7 cellular contexts compared by ENCODE assay signal in the genomic region with DNA sequence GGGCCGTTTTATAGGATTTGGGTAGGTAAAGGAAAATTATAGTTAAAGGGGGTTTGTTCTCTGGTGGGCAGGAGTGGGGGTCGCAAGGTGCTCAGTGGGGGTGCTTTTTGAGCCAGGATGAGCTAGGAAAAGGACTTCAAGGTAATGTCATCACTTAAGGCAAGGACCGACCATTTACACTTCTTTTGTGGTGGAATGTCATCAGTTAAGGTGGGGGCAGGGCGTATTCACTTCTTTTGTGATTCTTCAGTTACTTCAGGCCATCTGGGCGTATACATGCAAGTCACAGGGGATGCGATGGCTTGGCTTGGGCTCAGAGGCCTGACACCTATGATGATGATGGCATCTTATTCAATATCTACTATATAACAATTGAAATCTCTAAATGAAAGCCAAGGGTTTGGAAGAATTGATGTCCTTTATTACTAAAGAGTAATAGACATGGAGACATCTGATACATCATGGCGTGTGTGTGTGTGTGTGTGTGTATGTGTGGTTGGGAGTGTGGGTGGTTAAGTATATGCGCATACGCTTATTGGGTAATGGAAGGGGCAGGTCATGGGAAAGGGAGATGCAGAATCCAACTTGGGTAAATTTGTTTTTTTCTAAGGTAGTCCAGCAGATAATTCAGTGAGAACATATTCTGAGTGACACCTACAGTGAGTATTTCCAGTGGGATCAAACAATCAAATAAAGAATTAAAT.
DNase-seq lines count a peak whose midpoint lies in the region; TF ChIP-seq lines count a peak whose summit lies in the region.
"Not testable (repeated sequence)": the region's sequence is repeated elsewhere in the genome, so short reads cannot be mapped to it uniquely, and the experiment has no call there.

No MANE protein-coding gene starts in this region.

- not testable (repeated sequence) for H3K9me3 ChIP-seq in H9 (ENCODE audit: control insufficient read depth, low read depth, low read length); HUES64 (ENCODE audit: insufficient read depth, low read depth, low read length); PC-9 (ENCODE audit: insufficient read depth, low read depth)

- not testable (repeated sequence) for H4K5ac ChIP-seq in H9 (ENCODE audit: insufficient read length, low read depth, low read length)

- H3K9ac ChIP-seq in H9 (ENCODE audit: extremely low read depth, insufficient read length, low read length); HUES64 (ENCODE audit: low read depth, low read length): not testable (repeated sequence)

- H3K36me3 Mint-ChIP-seq in H9 (ENCODE audit: insufficient read depth in 1 of 3, low read depth in 3 of 3); dendritic cell treated with granulocyte-macrophage colony-stimulating factor and Interleukin-4, amounts not matched to agents 40 ng/mL and 50 ng/mL, for 4 days (ENCODE audit: low read depth): not testable (repeated sequence)

- H3K27ac Mint-ChIP-seq in H9: peak overlapping the region in 2 of 3 experiments; percentile 21 to 92; a peak in 4 of 7 replicates
- H3K27ac Mint-ChIP-seq in dendritic cell treated with granulocyte-macrophage colony-stimulating factor and Interleukin-4, amounts not matched to agents 40 ng/mL and 50 ng/mL, for 4 days: peak overlapping the region; percentile 10

- TF ChIP-seq CTCF in H9 (conservative IDR thresholded peaks at IDR 0.05); PC-9 (conservative IDR thresholded peaks at IDR 0.05): not testable (repeated sequence)

- not testable (repeated sequence) for H3K14ac ChIP-seq in H9 (ENCODE audit: insufficient read depth, low read length)

- not testable (repeated sequence) for H2AK5ac ChIP-seq in H9 (ENCODE audit: insufficient read length, low read length)

- not testable (repeated sequence) for H4K8ac ChIP-seq in H9 (replicated peaks; ENCODE audit: insufficient read length, low read depth, low read length)

- not testable (repeated sequence) for H3T11ph ChIP-seq in H9 (ENCODE audit: low read length)

- not testable (repeated sequence) for H3K4me1 ChIP-seq in H9 (ENCODE audit: insufficient read depth, low read length); HUES64 (ENCODE audit: insufficient read depth, low read length); PC-9 (replicated peaks; ENCODE audit: insufficient read depth)

- peaks cover 45 to 58% of the 10 kb centered on the region in 2 experiments for H3K4me1 Mint-ChIP-seq in H9
- peaks cover 49% of the 10 kb centered on the region for H3K4me1 Mint-ChIP-seq in dendritic cell treated with granulocyte-macrophage colony-stimulating factor and Interleukin-4, amounts not matched to agents 40 ng/mL and 50 ng/mL, for 4 days (ENCODE audit: low read depth)

- H2AFZ ChIP-seq in H9 (ENCODE audit: low read length); PC-9: not testable (repeated sequence)

- peak overlapping the region; percentile 30 to 52; a peak in 4 of 5 replicates for H3K4me3 Mint-ChIP-seq in H9
- not testable (repeated sequence) for H3K4me3 Mint-ChIP-seq in dendritic cell treated with granulocyte-macrophage colony-stimulating factor and Interleukin-4, amounts not matched to agents 40 ng/mL and 50 ng/mL, for 4 days

- not testable (repeated sequence) for H2BK5ac ChIP-seq in H9 (ENCODE audit: insufficient read length, low read length)

- not testable (repeated sequence) for H3K27me3 ChIP-seq in H9 (ENCODE audit: insufficient read depth, low read length); HUES64 (ENCODE audit: insufficient read depth, low read length); PC-9 (ENCODE audit: insufficient read depth, low read depth)

- not testable (repeated sequence) for H2BK120ac ChIP-seq in H9 (ENCODE audit: low read depth, low read length, poor library complexity, severe bottlenecking)

- POLR2A ChIA-PET in PC-9 (lab: Charles Lee; ENCODE audit: unreplicated experiment): interaction anchor here (0.5 to 0.6 kb wide), 2 partner anchors 17 to 236 kb away, joined by 7 to 21 read pairs; no protein-coding TSS in a partner anchor

- not testable (repeated sequence) for H3K23me2 ChIP-seq in H9 (ENCODE audit: insufficient read length, low read depth, low read length, poor library complexity, severe bottlenecking)

- H3K79me2 ChIP-seq in H9 (ENCODE audit: insufficient read depth, low read length); PC-9 (ENCODE audit: low read depth): not testable (repeated sequence)

- not testable (repeated sequence) for H3K4ac ChIP-seq in H9 (ENCODE audit: low read depth, low read length)

- H3K36me3 ChIP-seq in HUES64 (ENCODE audit: insufficient read depth, low read length): not testable (repeated sequence)
- peaks cover 30% of the 10 kb centered on the region for H3K36me3 ChIP-seq in PC-9 (ENCODE audit: low read depth)

- CTCF ChIA-PET in PC-9 (lab: Charles Lee): interaction anchor here (0.5 to 0.9 kb wide), 2 partner anchors 54 to 92 kb away, joined by 3 to 14 read pairs; no protein-coding TSS in a partner anchor

- DNase-seq in DMS 273 (lab: John Stamatoyannopoulos, UW; ENCODE audit: unreplicated experiment) (peak; percentile 48), H9 (peak; percentile 75), iPS DF 19.7 (ENCODE audit: low read depth, low spot score) (peak; percentile 74), iPS-NIHi11 (ENCODE audit: low spot score) (peak; percentile 15)
- not testable (repeated sequence) for DNase-seq in PC-9

- not testable (repeated sequence) for H3K56ac ChIP-seq in H9 (ENCODE audit: insufficient read length, low read depth, low read length)

- not testable (repeated sequence) for H3K9me3 Mint-ChIP-seq in H9; dendritic cell treated with granulocyte-macrophage colony-stimulating factor and Interleukin-4, amounts not matched to agents 40 ng/mL and 50 ng/mL, for 4 days

- H3K4me2 ChIP-seq in H9 (ENCODE audit: insufficient read depth, insufficient read length, low read length): peak overlapping the region; percentile 8
- not testable (repeated sequence) for H3K4me2 ChIP-seq in PC-9

- not testable (repeated sequence) for H2BK15ac ChIP-seq in H9 (ENCODE audit: low read depth, low read length)

- WGBS in H9 (ENCODE audit: extremely low coverage, insufficient read length, low lambda C conversion rate): 91% methylated on average over 4 of the region's 9 CpGs
- 32% methylated on average over 8 of the region's 9 CpGs for WGBS in HUES64

- not testable (repeated sequence) for H3K27ac ChIP-seq in H9 (ENCODE audit: insufficient read length, low read depth, low read length)
- H3K27ac ChIP-seq in HUES64 (ENCODE audit: low read depth, low read length): peak overlapping the region; percentile 58; the same call in 1 of the 2 replicates
- H3K27ac ChIP-seq in PC-9: 0 out of 2 replicates have a peak overlapping the region, but pooled peaks have one; percentile 8

- not testable (repeated sequence) for H4K20me1 ChIP-seq in H9 (ENCODE audit: control insufficient read depth, insufficient read depth, insufficient read length); PC-9 (ENCODE audit: insufficient read depth)

- BruUV-seq in PC-9 (replicated peaks; lab: Mats Ljungman, UMichigan): not testable (repeated sequence)

- H3K79me1 ChIP-seq in H9 (ENCODE audit: insufficient read depth, low read depth, low read length, poor library complexity, severe bottlenecking): not testable (repeated sequence)

- not testable (repeated sequence) for H3K9me2 ChIP-seq in PC-9 (ENCODE audit: insufficient read depth)

- intact Hi-C loops in PC-9 (cut with micrococcal nuclease; ENCODE audit: unreplicated experiment); dendritic cell treated with granulocyte-macrophage colony-stimulating factor and Interleukin-4, amounts not matched to agents 40 ng/mL and 50 ng/mL, for 4 days (cut with micrococcal nuclease): not testable (repeated sequence)

- not testable (repeated sequence) for H3K4me3 ChIP-seq in HUES64 (ENCODE audit: low read length); PC-9

- H3K23ac ChIP-seq in H9 (ENCODE audit: insufficient read length, low read depth, low read length): not testable (repeated sequence)

- H2BK12ac ChIP-seq in H9 (ENCODE audit: insufficient read length, low read depth, low read length): not testable (repeated sequence)

- H2BK20ac ChIP-seq in H9 (ENCODE audit: low read depth, low read length, poor library complexity, severe bottlenecking): not testable (repeated sequence)

- H3K27me3 Mint-ChIP-seq in H9 (ENCODE audit: low read depth); dendritic cell treated with granulocyte-macrophage colony-stimulating factor and Interleukin-4, amounts not matched to agents 40 ng/mL and 50 ng/mL, for 4 days: not testable (repeated sequence)

- not testable (repeated sequence) for H4K91ac ChIP-seq in H9 (ENCODE audit: insufficient read length, low read depth, low read length)

- H3F3A ChIP-seq in PC-9 (ENCODE audit: insufficient read depth, low read depth): peaks cover 45% of the 10 kb centered on the region

- not testable (repeated sequence) for H3K18ac ChIP-seq in H9 (ENCODE audit: insufficient read length, low read depth, low read length)
